In genomic region chr6:139732451-139732850, GRCh38 we compare ENCODE assay signal across 14 cellular contexts.
DNase-seq lines count a peak whose midpoint lies in the region; ATAC-seq, FAIRE-seq and TF ChIP-seq lines count a peak whose summit lies in the region.
"Had no signal": no experiment of that assay in that cellular context is flagged by ENCODE, and none has a peak within 500 bp of the region (broad histone marks: within the 10 kb centered on the region; RNA-seq: fewer than 3 reads in every experiment).

No MANE protein-coding gene starts in this region.

- ATAC-seq in A549 (peak in 1 of 2 experiments; percentile 42; a peak in 2 of 6 replicates), K562 (peak; percentile 70), HG03139 (IDR thresholded peaks at IDR 0.05; ENCODE audit: unreplicated experiment) (no peak)
- no peak for ATAC-seq in stimulated activated naive CD8-positive, alpha-beta T cell treated with anti-CD3 and anti-CD28 coated beads, Interleukin-15, Interleukin-2, amounts not matched to agents 100 U/mL and 50 U/mL, for 24 hours
- ATAC-seq: GM23338 had no signal

- 9% methylated on average over 3 of the region's 3 CpGs for WGBS in A549 (ENCODE audit: missing lambda C conversion rate)
- WGBS in K562 (ENCODE audit: insufficient coverage, low coverage, missing lambda C conversion rate): 17% methylated on average over 3 of the region's 3 CpGs

- no peak overlapping the region for H3K27ac Mint-ChIP-seq in activated CD4-positive, alpha-beta memory T cell treated with anti-CD3 and anti-CD28 coated beads for 36 hours
- H3K27ac Mint-ChIP-seq: GM23338, nephron had no signal

- H3K4me3 Mint-ChIP-seq in activated CD4-positive, alpha-beta memory T cell treated with anti-CD3 and anti-CD28 coated beads for 36 hours: no peak overlapping the region
- H3K4me3 Mint-ChIP-seq: GM23338, nephron had no signal

- in situ Hi-C loops in K562 (cut with MboI): no loop called here

- no peaks in the 10 kb centered on the region for H3K36me3 ChIP-seq in K562 (ENCODE audit: control insufficient read depth, insufficient read depth, low read length)
- H3K36me3 ChIP-seq in kidney epithelial cell (ENCODE audit: control insufficient read depth, insufficient read depth, low read length): no peaks in the 10 kb centered on the region

- no peaks in the 10 kb centered on the region for H3K4me1 Mint-ChIP-seq in activated CD4-positive, alpha-beta memory T cell treated with anti-CD3 and anti-CD28 coated beads for 36 hours (ENCODE audit: low read depth)
- H3K4me1 Mint-ChIP-seq: GM23338, nephron had no signal

- H4K20me1 ChIP-seq in K562 (replicated peaks; ENCODE audit: control insufficient read depth, insufficient read depth, low read length): no peaks in the 10 kb centered on the region

- H2AFZ ChIP-seq in K562 (ENCODE audit: low read depth, low read length): peak overlapping the region; percentile 63

- H3K4me1 ChIP-seq in A549: peaks cover 11% of the 10 kb centered on the region; the same call in 2 of the 3 replicates
- H3K4me1 ChIP-seq in K562 (replicated peaks in 1 of 2; ENCODE audit: control insufficient read depth in 2 of 2, insufficient read depth in 2 of 2, low read length in 2 of 2): no peaks in the 10 kb centered on the region; a peak in 2 of 5 replicates

- no peak for DNase-seq in A549 (ENCODE audit: low read depth in 1 of 2, low spot score in 1 of 2)
- peak; percentile 83 for DNase-seq in LHCN-M2 (ENCODE audit: low read depth)
- DNase-seq in K562 (ENCODE audit: extremely low read depth in 1 of 4, low spot score in 3 of 4): no peak
- peak; percentile 70 for DNase-seq in kidney epithelial cell (ENCODE audit: low read depth)
- no peak for DNase-seq in D341Med (ENCODE audit: low spot score)
- no peak for DNase-seq in stimulated activated naive CD8-positive, alpha-beta T cell treated with anti-CD3 and anti-CD28 coated beads, Interleukin-15, Interleukin-2, amounts not matched to agents 100 U/mL and 50 U/mL, for 24 hours
- DNase-seq in activated CD4-positive, alpha-beta memory T cell treated with anti-CD3 and anti-CD28 coated beads for 36 hours: no peak
- DNase-seq: activated CD8-positive, alpha-beta memory T cell treated with anti-CD3 and anti-CD28 coated beads, Interleukin-2, amount 50 U/mL, for 48 hours; GDM1; stimulated activated CD4-positive, alpha-beta T cell treated with anti-CD3 and anti-CD28 coated beads, Interleukin-4, amount 100 ng/mL, for 4 hours; substantia nigra had no signal

- no peak for TF ChIP-seq POLR2A in A549 (IDR thresholded peaks at IDR 0.05; ENCODE audit: low read length)
- no peak for TF ChIP-seq POLR2A in K562 (conservative IDR thresholded peaks at IDR 0.05)

- H3K4me3 ChIP-seq in A549: no peak overlapping the region
- no peak overlapping the region for H3K4me3 ChIP-seq in K562
- no peak overlapping the region for H3K4me3 ChIP-seq in kidney epithelial cell (ENCODE audit: low read depth, low read length)
- H3K4me3 ChIP-seq: GM23338 had no signal

- H3K9me1 ChIP-seq in K562 (ENCODE audit: control insufficient read depth, insufficient read depth, low read length): no peaks in the 10 kb centered on the region

- CTCF ChIA-PET in A549 (lab: Yijun Ruan, JAX): no interaction called here
- CTCF ChIA-PET in K562 (lab: Yijun Ruan, JAX; ENCODE audit: low intra/inter-chr PET ratio): no interaction called here
- CTCF ChIA-PET in activated CD4-positive, alpha-beta memory T cell treated with anti-CD3 and anti-CD28 coated beads for 36 hours (lab: Charles Lee): no interaction called here

- no peak for TF ChIP-seq EP300 in A549 (IDR thresholded peaks at IDR 0.05)
- no peak for TF ChIP-seq EP300 in K562 (IDR thresholded peaks at IDR 0.05; ENCODE audit: low read length)

- no peaks in the 10 kb centered on the region for H3K36me3 Mint-ChIP-seq in activated CD4-positive, alpha-beta memory T cell treated with anti-CD3 and anti-CD28 coated beads for 36 hours

- FAIRE-seq in A549 (lab: Jason Lieb, UNC) (no peak), K562 (lab: Jason Lieb, UNC) (no peak)

- BruUV-seq in K562 (replicated peaks; lab: Mats Ljungman, UMichigan): no TSS peak

- TF ChIP-seq RAD21 in A549 (conservative IDR thresholded peaks at IDR 0.05 in 1 of 2, IDR thresholded peaks at IDR 0.05 in 1 of 2) (no peak), K562 (CRISPR knock-in tag; conservative IDR thresholded peaks at IDR 0.05 in 1 of 2, IDR thresholded peaks at IDR 0.05 in 1 of 2) (no peak)

- H3K4me2 ChIP-seq in A549 (peak overlapping the region; percentile 45; the same call in 2 of the 3 replicates), K562 (ENCODE audit: insufficient read depth, low read length) (no peak overlapping the region)
- H3K4me2 ChIP-seq: GM23338 had no signal

- POLR2A ChIA-PET in A549 (lab: Yijun Ruan, JAX) (interaction anchor here (0.6 kb wide), 1 partner anchor 362 kb away, joined by 6 read pairs; no protein-coding TSS in a partner anchor), K562 (lab: Yijun Ruan, JAX) (interaction anchor here (0.6 to 1.5 kb wide), 5 partner anchors 8 to 416 kb away, joined by 3 to 5 read pairs (median 3); no protein-coding TSS in a partner anchor)
- POLR2A ChIA-PET in activated CD4-positive, alpha-beta memory T cell treated with anti-CD3 and anti-CD28 coated beads for 36 hours (lab: Charles Lee): no interaction called here

- H3K9me3 Mint-ChIP-seq in activated CD4-positive, alpha-beta memory T cell treated with anti-CD3 and anti-CD28 coated beads for 36 hours: no peaks in the 10 kb centered on the region
- H3K9me3 Mint-ChIP-seq: GM23338 had no signal

- H3K9me3 ChIP-seq in A549 (no peaks in the 10 kb centered on the region), K562 (replicated peaks; ENCODE audit: control insufficient read depth, insufficient read depth, low read depth, low read length) (no peaks in the 10 kb centered on the region)

- no peaks in the 10 kb centered on the region for H3K27me3 ChIP-seq in K562 (ENCODE audit: control insufficient read depth in 2 of 2, insufficient read depth in 2 of 2, low read length in 2 of 2)
- no peaks in the 10 kb centered on the region for H3K27me3 ChIP-seq in kidney epithelial cell (ENCODE audit: control insufficient read depth, insufficient read depth, low read length)

- peak overlapping the region in 1 of 2 experiments; percentile 57; a peak in 1 of 6 replicates for H3K27ac ChIP-seq in A549
- H3K27ac ChIP-seq in K562 (ENCODE audit: extremely low read depth, low read depth, low read length): no peak overlapping the region

- peaks cover 3% of the 10 kb centered on the region for H3K27me3 Mint-ChIP-seq in activated CD4-positive, alpha-beta memory T cell treated with anti-CD3 and anti-CD28 coated beads for 36 hours

- TF ChIP-seq CTCF in A549 (IDR thresholded peaks at IDR 0.05) (no peak), K562 (IDR thresholded peaks at IDR 0.05 in 2 of 3, conservative IDR thresholded peaks at IDR 0.05 in 1 of 3; ENCODE audit: insufficient read depth in 2 of 3, low read depth in 1 of 3, low read length in 3 of 3) (no peak), kidney epithelial cell (IDR thresholded peaks at IDR 0.05; ENCODE audit: insufficient read depth, low read length, poor library complexity, severe bottlenecking) (no peak)

- no peak overlapping the region for H3K9ac ChIP-seq in K562 (ENCODE audit: insufficient read depth in 1 of 2, low read depth in 2 of 2, low read length in 2 of 2)

- intact Hi-C loops in K562 (cut with micrococcal nuclease): no loop called here
- intact Hi-C loops in activated CD4-positive, alpha-beta memory T cell treated with anti-CD3 and anti-CD28 coated beads for 36 hours (cut with micrococcal nuclease): no loop called here

- H3K79me2 ChIP-seq in K562 (ENCODE audit: control insufficient read depth, insufficient read depth, low read length): no peaks in the 10 kb centered on the region

TF ChIP-seq in A549, 52 proteins besides CTCF, POLR2A, EP300 and RAD21 (continues in another document):
- TF ChIP-seq FOXS1 (CRISPR knock-in tag; IDR thresholded peaks at IDR 0.05): no peak
- TF ChIP-seq GATA3 (IDR thresholded peaks at IDR 0.05; ENCODE audit: borderline replicate concordance): no peak
- TF ChIP-seq FOSL2 (IDR thresholded peaks at IDR 0.05): no peak
- no peak for TF ChIP-seq FOSL2 (CRISPR knock-in tag; IDR thresholded peaks at IDR 0.05)
- no peak for TF ChIP-seq NPAS2 (CRISPR knock-in tag; IDR thresholded peaks at IDR 0.05; ENCODE audit: borderline replicate concordance)
- no peak for TF ChIP-seq RARB (CRISPR knock-in tag; IDR thresholded peaks at IDR 0.05)
- TF ChIP-seq SMC3 (IDR thresholded peaks at IDR 0.05): no peak
- TF ChIP-seq HOXB13 (CRISPR knock-in tag; IDR thresholded peaks at IDR 0.05; ENCODE audit: low read depth): no peak
- TF ChIP-seq POLR2AphosphoS2 (conservative IDR thresholded peaks at IDR 0.05; ENCODE audit: low read length): no peak
- no peak for TF ChIP-seq MAZ (IDR thresholded peaks at IDR 0.05; ENCODE audit: borderline replicate concordance, low read depth, low read length)
- no peak for TF ChIP-seq ZC3H11A (IDR thresholded peaks at IDR 0.05)
- TF ChIP-seq PHF8 (IDR thresholded peaks at IDR 0.05; ENCODE audit: borderline replicate concordance, low read depth): no peak
- no peak for TF ChIP-seq FOSB (CRISPR knock-in tag; IDR thresholded peaks at IDR 0.05)
- no peak for TF ChIP-seq EHF (CRISPR knock-in tag; IDR thresholded peaks at IDR 0.05)
- TF ChIP-seq JUNB (IDR thresholded peaks at IDR 0.05): no peak
- no peak for TF ChIP-seq HOXB5 (CRISPR knock-in tag; IDR thresholded peaks at IDR 0.05)
- no peak for TF ChIP-seq SREBF2 (IDR thresholded peaks at IDR 0.05)

TF ChIP-seq in K562, 482 proteins besides CTCF, POLR2A, EP300 and RAD21 (continues in another document):
- no peak for TF ChIP-seq ZNF311 (CRISPR knock-in tag; IDR thresholded peaks at IDR 0.05)

Comparison
In these comparisons a context has a peak if more than half of its experiments do, and no peak if none do; other contexts are left out.
1. DNase-seq: peak in LHCN-M2 (single experiment) and kidney epithelial cell (single experiment); none in A549 (0 of 2), K562 (0 of 4), D341Med (single experiment), stimulated activated naive CD8-positive, alpha-beta T cell treated with anti-CD3 and anti-CD28 coated beads, Interleukin-15, Interleukin-2, amounts not matched to agents 100 U/mL and 50 U/mL, for 24 hours (single experiment) and activated CD4-positive, alpha-beta memory T cell treated with anti-CD3 and anti-CD28 coated beads for 36 hours (single experiment).